ENCODE assay signal across 15 cellular contexts in genomic region chr14:98069712-98070133, GRCh38.
A peak's percentile ranks its signal among the peaks of the same experiment; 100 is the strongest.
DNase-seq lines count a peak whose midpoint lies in the region; ATAC-seq, FAIRE-seq and TF ChIP-seq lines count a peak whose summit lies in the region.
"Had no signal": no experiment of that assay in that cellular context is flagged by ENCODE, and none has a peak within 500 bp of the region (broad histone marks: within the 10 kb centered on the region; RNA-seq: fewer than 3 reads in every experiment).

No MANE protein-coding gene starts in this region.

- TF ChIP-seq CTCF in H1 (IDR thresholded peaks at IDR 0.05; ENCODE audit: control extremely low read depth in 1 of 3, insufficient read depth in 1 of 3, low read depth in 1 of 3, low read length in 3 of 3) (no peak), mesothelial cell of epicardium (IDR thresholded peaks at IDR 0.05; ENCODE audit: unreplicated experiment) (no peak), gastrocnemius medialis (IDR thresholded peaks at IDR 0.05 in 4 of 5, conservative IDR thresholded peaks at IDR 0.05 in 1 of 5) (no peak), tibial nerve (IDR thresholded peaks at IDR 0.05) (no peak), OCI-LY7 (conservative IDR thresholded peaks at IDR 0.05; ENCODE audit: low read length) (no peak), testis (IDR thresholded peaks at IDR 0.05) (no peak)

- no peak for ATAC-seq in gastrocnemius medialis

- no peaks in the 10 kb centered on the region for H3K36me3 ChIP-seq in H1 (ENCODE audit: control insufficient read depth in 2 of 4, insufficient read depth in 4 of 4, low read length in 3 of 4)
- no peaks in the 10 kb centered on the region for H3K36me3 ChIP-seq in gastrocnemius medialis
- no peaks in the 10 kb centered on the region for H3K36me3 ChIP-seq in tibial nerve
- no peaks in the 10 kb centered on the region for H3K36me3 ChIP-seq in OCI-LY7 (ENCODE audit: insufficient read depth, low read length)
- H3K36me3 ChIP-seq in testis (ENCODE audit: low read depth, missing control alignments): no peaks in the 10 kb centered on the region
- H3K36me3 ChIP-seq: right atrium auricular region, thoracic aorta had no signal

- TF ChIP-seq EP300 in Ishikawa (IDR thresholded peaks at IDR 0.05; ENCODE audit: borderline replicate concordance) (no peak), H1 (IDR thresholded peaks at IDR 0.05; ENCODE audit: borderline replicate concordance in 1 of 2, low read depth in 2 of 2, low read length in 2 of 2) (no peak), tibial nerve (IDR thresholded peaks at IDR 0.05) (no peak)

- POLR2A ChIA-PET in H1 (lab: Charles Lee; ENCODE audit: partially characterized antibody): no interaction called here
- POLR2A ChIA-PET in OCI-LY7 (lab: Charles Lee): no interaction called here

- H2BK12ac ChIP-seq in H1 (ENCODE audit: low read depth, low read length): peak overlapping the region; percentile 84; the same call in 1 of the 2 replicates

- no peak overlapping the region for H2BK15ac ChIP-seq in H1 (ENCODE audit: low read length)

- H2AK5ac ChIP-seq in H1 (ENCODE audit: low read depth, low read length): no peak overlapping the region

- H3K79me2 ChIP-seq in H1 (ENCODE audit: control insufficient read depth in 1 of 2, insufficient read depth in 2 of 2, low read length in 2 of 2) (no peaks in the 10 kb centered on the region), OCI-LY7 (ENCODE audit: insufficient read depth, low read depth, low read length) (no peaks in the 10 kb centered on the region)

- H3K27ac ChIP-seq in H1 (ENCODE audit: low read depth, low read length) (0 out of 2 replicates have a peak overlapping the region, but pooled peaks have one; percentile 23), gastrocnemius medialis (no peak overlapping the region), tibial nerve (no peak overlapping the region), OCI-LY7 (ENCODE audit: low read depth, low read length, poor library complexity, severe bottlenecking) (no peak overlapping the region), testis (no peak overlapping the region)
- H3K27ac ChIP-seq: right atrium auricular region, thoracic aorta had no signal

- H3K27ac Mint-ChIP-seq in mesothelial cell of epicardium: peak overlapping the region; percentile 92
- H3K27ac Mint-ChIP-seq: activated CD4-positive, alpha-beta memory T cell treated with anti-CD3 and anti-CD28 coated beads for 36 hours; activated naive CD4-positive, alpha-beta T cell treated with anti-CD3 and anti-CD28 coated beads, Interleukin-2, amount 50 U/mL, for 24 hours; T-helper 2 cell treated with Interferon-gamma antibody and Interleukin-4, amounts not matched to agents 5 μg/mL and 100 μg/mL, for 36 hours had no signal

- no peak for TF ChIP-seq RAD21 in Ishikawa (IDR thresholded peaks at IDR 0.05; ENCODE audit: low read depth)
- no peak for TF ChIP-seq RAD21 in H1 (IDR thresholded peaks at IDR 0.05 in 1 of 2, conservative IDR thresholded peaks at IDR 0.05 in 1 of 2; ENCODE audit: low read depth in 2 of 2, low read length in 2 of 2)

- intact Hi-C loops in gastrocnemius medialis (cut with DNase I; ENCODE audit: low total_unique reads) (no loop called here), OCI-LY7 (cut with micrococcal nuclease; ENCODE audit: unreplicated experiment) (no loop called here), testis (cut with DNase I; ENCODE audit: low total_unique reads) (no loop called here)

- no peak overlapping the region for H4K5ac ChIP-seq in H1 (ENCODE audit: insufficient read length, low read depth, low read length)

- TF ChIP-seq POLR2A in H1 (IDR thresholded peaks at IDR 0.05; ENCODE audit: control extremely low read depth in 1 of 2, low read depth in 2 of 2, low read length in 2 of 2) (no peak), gastrocnemius medialis (IDR thresholded peaks at IDR 0.05) (no peak), tibial nerve (IDR thresholded peaks at IDR 0.05) (no peak), testis (IDR thresholded peaks at IDR 0.05) (no peak)

- peak overlapping the region; percentile 74; the same call in 1 of the 2 replicates for H2BK20ac ChIP-seq in H1 (ENCODE audit: low read length)

- H3K23ac ChIP-seq in H1 (ENCODE audit: insufficient read length): no peak overlapping the region

- H3K4me1 ChIP-seq in H1 (replicated peaks in 1 of 4; ENCODE audit: control insufficient read depth in 3 of 4, insufficient read depth in 4 of 4, low read length in 3 of 4): peaks cover 2 to 8% (median 6%) of the 10 kb centered on the region in 4 experiments; a peak in 4 of 7 replicates
- H3K4me1 ChIP-seq in gastrocnemius medialis: no peaks in the 10 kb centered on the region
- H3K4me1 ChIP-seq in tibial nerve: no peaks in the 10 kb centered on the region
- H3K4me1 ChIP-seq in OCI-LY7 (ENCODE audit: insufficient read depth, low read length, poor library complexity, severe bottlenecking): no peaks in the 10 kb centered on the region
- no peaks in the 10 kb centered on the region for H3K4me1 ChIP-seq in testis
- H3K4me1 ChIP-seq: right atrium auricular region had no signal

- H4K91ac ChIP-seq in H1 (replicated peaks; ENCODE audit: insufficient read length, low read length): peak overlapping the region; percentile 50

- H3K18ac ChIP-seq in H1 (ENCODE audit: extremely low read depth, low read length): peak overlapping the region; percentile 85; the same call in 1 of the 2 replicates

- DNase-seq in ACHN (peak; percentile 68), H1 (ENCODE audit: low read depth in 1 of 2, low spot score in 2 of 2) (peak; percentile 15 to 48), mesothelial cell of epicardium (ENCODE audit: low spot score in 2 of 2, unreplicated experiment in 2 of 2) (peak in 1 of 2 experiments; percentile 41), gastrocnemius medialis (no peak), tibial nerve (ENCODE audit: low spot score in 2 of 2) (no peak), OCI-LY7 (ENCODE audit: low spot score) (no peak), testis (no peak)
- DNase-seq: activated CD4-positive, alpha-beta memory T cell treated with anti-CD3 and anti-CD28 coated beads for 36 hours; midbrain; NCI-H1417 treated with DMSO at 0.1 percent for 48 hours had no signal

- no peaks in the 10 kb centered on the region for H3K36me3 Mint-ChIP-seq in mesothelial cell of epicardium
- H3K36me3 Mint-ChIP-seq: activated CD4-positive, alpha-beta memory T cell treated with anti-CD3 and anti-CD28 coated beads for 36 hours; activated naive CD4-positive, alpha-beta T cell treated with anti-CD3 and anti-CD28 coated beads, Interleukin-2, amount 50 U/mL, for 24 hours had no signal

- H3K14ac ChIP-seq in H1 (ENCODE audit: insufficient read length): no peak overlapping the region

- no peaks in the 10 kb centered on the region for H3K79me1 ChIP-seq in H1 (ENCODE audit: low read depth, low read length)

- H2BK5ac ChIP-seq in H1 (ENCODE audit: low read depth, low read length): peak overlapping the region; percentile 82

- no peak overlapping the region for H3K4ac ChIP-seq in H1 (replicated peaks; ENCODE audit: insufficient read length, low read depth, low read length)

- H2BK120ac ChIP-seq in H1 (replicated peaks; ENCODE audit: low read depth, low read length): no peak overlapping the region

- BruUV-seq in OCI-LY7 (replicated peaks; lab: Mats Ljungman, UMichigan): no TSS peak

- CTCF ChIA-PET in H1 (lab: Charles Lee; ENCODE audit: partially characterized antibody) (no interaction called here), OCI-LY7 (lab: Charles Lee; ENCODE audit: unreplicated experiment) (no interaction called here)

- no peak overlapping the region for H3K4me3 ChIP-seq in H1 (ENCODE audit: extremely low read depth in 1 of 4, insufficient read depth in 2 of 4, low read depth in 3 of 4, low read length in 4 of 4)
- H3K4me3 ChIP-seq in gastrocnemius medialis: no peak overlapping the region
- no peak overlapping the region for H3K4me3 ChIP-seq in tibial nerve
- no peak overlapping the region for H3K4me3 ChIP-seq in OCI-LY7 (ENCODE audit: low read depth, low read length, poor library complexity, severe bottlenecking)
- no peak overlapping the region for H3K4me3 ChIP-seq in testis
- H3K4me3 ChIP-seq: right atrium auricular region, thoracic aorta had no signal

- H3K23me2 ChIP-seq in H1 (ENCODE audit: low read depth, low read length): no peaks in the 10 kb centered on the region; the same call in 1 of the 2 replicates

- no peak overlapping the region for H4K8ac ChIP-seq in H1 (ENCODE audit: extremely low read depth, insufficient read depth, low read length)

- no peak overlapping the region; a peak in 1 of 4 replicates for H3K4me2 ChIP-seq in H1 (ENCODE audit: insufficient read depth in 1 of 2, low read depth in 2 of 2, low read length in 2 of 2)
- H3K4me2 ChIP-seq in OCI-LY7 (ENCODE audit: low read length): no peak overlapping the region

- no peak overlapping the region for H3K9ac ChIP-seq in H1 (replicated peaks in 1 of 4; ENCODE audit: extremely low read depth in 1 of 4, low read depth in 3 of 4, low read length in 3 of 4)

- H3K4me1 Mint-ChIP-seq in mesothelial cell of epicardium: peaks cover 14% of the 10 kb centered on the region

- H2AFZ ChIP-seq in H1 (ENCODE audit: low read length) (peak overlapping the region; percentile 37), OCI-LY7 (ENCODE audit: low read length) (no peak overlapping the region)

- 68% methylated on average over 2 of the region's 2 CpGs; no CpG with 5 or more reads in 1 of the 2 experiments for WGBS in H1 (ENCODE audit: extremely low coverage in 1 of 2, insufficient coverage in 1 of 2, insufficient read length in 1 of 2, insufficient replicate concordance in 2 of 2, low coverage in 1 of 2, low lambda C conversion rate in 2 of 2, missing lambda C conversion rate in 1 of 2), 2 experiments
- 36 to 49% methylated on average over 2 of the region's 2 CpGs for WGBS in tibial nerve, 2 donors
- 48 to 52% methylated on average over 2 of the region's 2 CpGs for WGBS in testis, 2 donors

- no peaks in the 10 kb centered on the region for H3K9me2 ChIP-seq in OCI-LY7 (ENCODE audit: insufficient read depth, low read length)

- in situ Hi-C loops in ACHN (cut with HindIII; ENCODE audit: low pct_ligation_motif_present, low pct_unique_long_range_greater_than_20kb, low sequenced_read_pairs) (no loop called here), gastrocnemius medialis (cut with MboI; ENCODE audit: low sequenced_read_pairs in 4 of 4) (no loop called here)

- no peak overlapping the region for H3K4me3 Mint-ChIP-seq in mesothelial cell of epicardium
- H3K4me3 Mint-ChIP-seq: activated CD4-positive, alpha-beta memory T cell treated with anti-CD3 and anti-CD28 coated beads for 36 hours; activated naive CD4-positive, alpha-beta T cell treated with anti-CD3 and anti-CD28 coated beads, Interleukin-2, amount 50 U/mL, for 24 hours; T-helper 2 cell treated with Interferon-gamma antibody and Interleukin-4, amounts not matched to agents 5 μg/mL and 100 μg/mL, for 36 hours had no signal

- H3K9me3 Mint-ChIP-seq in mesothelial cell of epicardium: peaks cover 4% of the 10 kb centered on the region
- H3K9me3 Mint-ChIP-seq: activated CD4-positive, alpha-beta memory T cell treated with anti-CD3 and anti-CD28 coated beads for 36 hours; activated naive CD4-positive, alpha-beta T cell treated with anti-CD3 and anti-CD28 coated beads, Interleukin-2, amount 50 U/mL, for 24 hours; T-helper 2 cell treated with Interferon-gamma antibody and Interleukin-4, amounts not matched to agents 5 μg/mL and 100 μg/mL, for 36 hours had no signal

- no peaks in the 10 kb centered on the region for H3K27me3 Mint-ChIP-seq in mesothelial cell of epicardium (ENCODE audit: low read depth)
- H3K27me3 Mint-ChIP-seq: activated CD4-positive, alpha-beta memory T cell treated with anti-CD3 and anti-CD28 coated beads for 36 hours; activated naive CD4-positive, alpha-beta T cell treated with anti-CD3 and anti-CD28 coated beads, Interleukin-2, amount 50 U/mL, for 24 hours had no signal

- H3K27me3 ChIP-seq in H1 (replicated peaks in 1 of 4; ENCODE audit: control insufficient read depth in 3 of 4, extremely low read depth in 1 of 4, insufficient read depth in 3 of 4, low read length in 3 of 4) (no peaks in the 10 kb centered on the region), gastrocnemius medialis (no peaks in the 10 kb centered on the region), tibial nerve (no peaks in the 10 kb centered on the region), testis (no peaks in the 10 kb centered on the region)
- H3K27me3 ChIP-seq: right atrium auricular region had no signal

- no peak for FAIRE-seq in H1 (lab: Jason Lieb, UNC)

- H3K56ac ChIP-seq in H1 (replicated peaks; ENCODE audit: insufficient read length, low read depth, low read length): no peak overlapping the region

- no peaks in the 10 kb centered on the region for H3K9me3 ChIP-seq in H1 (ENCODE audit: insufficient read depth in 2 of 2, low read depth in 1 of 2, low read length in 1 of 2)
- no peaks in the 10 kb centered on the region for H3K9me3 ChIP-seq in gastrocnemius medialis
- H3K9me3 ChIP-seq in tibial nerve: no peaks in the 10 kb centered on the region
- no peaks in the 10 kb centered on the region for H3K9me3 ChIP-seq in OCI-LY7 (ENCODE audit: low read length)
- no peaks in the 10 kb centered on the region for H3K9me3 ChIP-seq in testis
- H3K9me3 ChIP-seq: right atrium auricular region, thoracic aorta had no signal

- no peaks in the 10 kb centered on the region for H4K20me1 ChIP-seq in H1 (replicated peaks in 1 of 2; ENCODE audit: control insufficient read depth in 1 of 2, insufficient read depth in 2 of 2, low read length in 2 of 2)
- H4K20me1 ChIP-seq in OCI-LY7 (ENCODE audit: insufficient read depth, low read length): no peaks in the 10 kb centered on the region

Comparison
In these comparisons a context has a peak if more than half of its experiments do, and no peak if none do; other contexts are left out.
1. DNase-seq: peak in ACHN (single experiment) and H1 (2 of 2); none in gastrocnemius medialis (0 of 2), tibial nerve (0 of 2), OCI-LY7 (single experiment) and testis (single experiment).